ENCODE assay signal across 13 cellular contexts in the genomic region with DNA sequence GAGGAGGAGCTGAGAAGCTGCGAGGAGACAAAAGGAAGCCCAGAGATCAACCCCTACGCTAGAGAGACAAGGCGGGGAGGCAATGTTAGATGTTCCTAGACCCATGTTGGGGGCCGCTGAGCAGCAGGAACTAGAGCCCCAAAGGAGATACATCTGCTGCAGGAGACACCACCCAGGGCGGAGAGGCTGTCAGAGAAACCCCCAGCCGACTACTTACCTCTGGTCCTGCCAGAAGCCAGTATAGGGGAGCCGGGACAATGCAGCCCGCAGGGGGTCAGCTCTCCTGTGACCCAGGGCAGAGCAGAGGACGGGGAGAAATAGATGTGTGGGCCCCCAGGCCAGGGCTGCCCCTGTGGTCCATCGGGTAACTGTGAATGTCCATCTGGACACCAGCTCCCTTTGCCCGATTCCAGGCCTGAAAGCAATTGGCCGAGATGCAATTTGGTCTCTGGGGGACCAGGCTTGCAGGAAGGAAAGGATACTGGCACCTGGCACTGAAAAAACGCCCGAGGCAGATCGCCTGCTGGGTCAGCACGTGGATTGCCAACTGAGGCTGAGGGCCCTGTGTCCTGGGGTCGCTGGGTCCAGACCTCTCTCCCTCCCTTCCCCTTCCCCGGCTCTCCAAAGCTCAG. TPM values are rescaled to one million over a fixed set of nuclear protein-coding genes. Genes with fewer than 3 reads are reported as not detected.
DNase-seq lines count a peak whose midpoint lies in the region; ATAC-seq lines count a peak whose summit lies in the region.
"Had no signal": no experiment of that assay in that cellular context is flagged by ENCODE, and none has a peak within 500 bp of the region (broad histone marks: within the 10 kb centered on the region; RNA-seq: fewer than 3 reads in every experiment).

No MANE protein-coding gene starts in this region.

- H3K4me3 Mint-ChIP-seq in stimulated activated naive CD8-positive, alpha-beta T cell treated with anti-CD3 and anti-CD28 coated beads, Interleukin-15, Interleukin-2, amounts not matched to agents 100 ng/mL and 50 ng/mL, for 24 hours, result no peak overlapping the region
- no peak overlapping the region for H3K4me3 Mint-ChIP-seq in activated naive CD8-positive, alpha-beta T cell treated with anti-CD3 and anti-CD28 coated beads for 36 hours
- peak overlapping the region in 1 of 8 donors; percentile 16 for H3K4me3 Mint-ChIP-seq in naive B cell

- ATAC-seq in stimulated activated naive CD8-positive, alpha-beta T cell treated with anti-CD3 and anti-CD28 coated beads, Interleukin-15, Interleukin-2, amounts not matched to agents 100 U/mL and 50 U/mL, for 24 hours, result no peak
- no peak for ATAC-seq in naive B cell (ENCODE audit: low read depth in 2 of 2)
- ATAC-seq in HG03378 (IDR thresholded peaks at IDR 0.05; ENCODE audit: unreplicated experiment), result no peak
- ATAC-seq in GM21447 (IDR thresholded peaks at IDR 0.05; ENCODE audit: unreplicated experiment), result no peak
- ATAC-seq: body of pancreas had no signal

- peaks cover 18% of the 10 kb centered on the region for H3K36me3 Mint-ChIP-seq in stimulated activated naive CD8-positive, alpha-beta T cell treated with anti-CD3 and anti-CD28 coated beads, Interleukin-15, Interleukin-2, amounts not matched to agents 100 ng/mL and 50 ng/mL, for 24 hours (ENCODE audit: low read depth)
- peaks cover 15% of the 10 kb centered on the region for H3K36me3 Mint-ChIP-seq in activated naive CD8-positive, alpha-beta T cell treated with anti-CD3 and anti-CD28 coated beads for 36 hours
- H3K36me3 Mint-ChIP-seq in naive B cell, result peaks cover 3 to 15% of the 10 kb centered on the region in 2 donors

- H3K27me3 Mint-ChIP-seq in stimulated activated naive CD8-positive, alpha-beta T cell treated with anti-CD3 and anti-CD28 coated beads, Interleukin-15, Interleukin-2, amounts not matched to agents 100 ng/mL and 50 ng/mL, for 24 hours, result no peaks in the 10 kb centered on the region
- H3K27me3 Mint-ChIP-seq in activated naive CD8-positive, alpha-beta T cell treated with anti-CD3 and anti-CD28 coated beads for 36 hours, result no peaks in the 10 kb centered on the region
- no peaks in the 10 kb centered on the region for H3K27me3 Mint-ChIP-seq in naive B cell

- no peaks in the 10 kb centered on the region for H3K9me3 Mint-ChIP-seq in stimulated activated naive CD8-positive, alpha-beta T cell treated with anti-CD3 and anti-CD28 coated beads, Interleukin-15, Interleukin-2, amounts not matched to agents 100 ng/mL and 50 ng/mL, for 24 hours
- no peaks in the 10 kb centered on the region for H3K9me3 Mint-ChIP-seq in activated naive CD8-positive, alpha-beta T cell treated with anti-CD3 and anti-CD28 coated beads for 36 hours
- H3K9me3 Mint-ChIP-seq in naive B cell, result no peaks in the 10 kb centered on the region

- DNase-seq in stimulated activated naive CD8-positive, alpha-beta T cell treated with anti-CD3 and anti-CD28 coated beads, Interleukin-15, Interleukin-2, amounts not matched to agents 100 U/mL and 50 U/mL, for 24 hours, result no peak
- no peak for DNase-seq in activated naive CD8-positive, alpha-beta T cell treated with anti-CD3 and anti-CD28 coated beads for 36 hours
- DNase-seq in naive B cell (no peak), SW 1271 (lab: John Stamatoyannopoulos, UW) (no peak), ureter (ENCODE audit: low spot score) (no peak)
- DNase-seq: activated CD4-positive, CD25-positive, alpha-beta regulatory T cell; body of pancreas; effector CD4-positive, alpha-beta T cell; GM23248; NCI-H2107 had no signal

- H3K4me1 Mint-ChIP-seq in stimulated activated naive CD8-positive, alpha-beta T cell treated with anti-CD3 and anti-CD28 coated beads, Interleukin-15, Interleukin-2, amounts not matched to agents 100 ng/mL and 50 ng/mL, for 24 hours (ENCODE audit: low read depth), result peaks cover 51% of the 10 kb centered on the region
- H3K4me1 Mint-ChIP-seq in activated naive CD8-positive, alpha-beta T cell treated with anti-CD3 and anti-CD28 coated beads for 36 hours, result peaks cover 51% of the 10 kb centered on the region
- peaks cover 49 to 69% (median 55%) of the 10 kb centered on the region in 3 donors for H3K4me1 Mint-ChIP-seq in naive B cell

- peak overlapping the region; percentile 96 for H3K27ac Mint-ChIP-seq in stimulated activated naive CD8-positive, alpha-beta T cell treated with anti-CD3 and anti-CD28 coated beads, Interleukin-15, Interleukin-2, amounts not matched to agents 100 ng/mL and 50 ng/mL, for 24 hours
- H3K27ac Mint-ChIP-seq in activated naive CD8-positive, alpha-beta T cell treated with anti-CD3 and anti-CD28 coated beads for 36 hours, result peak overlapping the region; percentile 90
- H3K27ac Mint-ChIP-seq in naive B cell, result peak overlapping the region in 4 of 6 donors; percentile 84 to 95 (median 89)

RNA-seq across cellular contexts. Expression of gene SYNE3, which starts 34.9 kb away (rescaled TPM):
- total RNA-seq in activated naive CD8-positive, alpha-beta T cell treated with anti-CD3 and anti-CD28 coated beads for 36 hours, result 10 to 100 TPM; 38.0 to 38.8 TPM
- 1 to 10 TPM in 5 of 6 donors, under 1 TPM in 1; 0.71 to 9.4 (median 5.3) TPM for polyA plus RNA-seq in naive B cell (ENCODE audit: low read depth in 6 of 6)
- 14.4 TPM for total RNA-seq in ureter

RNA-seq across cellular contexts. Expression of gene GLRX5, which starts 53.3 kb away (rescaled TPM):
- 10 to 100 TPM; 57.9 to 60.7 TPM for total RNA-seq in activated naive CD8-positive, alpha-beta T cell treated with anti-CD3 and anti-CD28 coated beads for 36 hours
- polyA plus RNA-seq in naive B cell (ENCODE audit: low read depth in 6 of 6), result 10 to 100 TPM; 51.3 to 98.1 (median 62.4) TPM
- 35.9 TPM for total RNA-seq in ureter
